8 cellular contexts compared by ENCODE assay signal in genomic region chr1:89844236-89844807, GRCh38. TPM values are rescaled to one million over a fixed set of nuclear protein-coding genes. Genes with fewer than 3 reads are reported as not detected.
A peak's percentile ranks its signal among the peaks of the same experiment; 100 is the strongest.
DNase-seq lines count a peak whose midpoint lies in the region; ATAC-seq and TF ChIP-seq lines count a peak whose summit lies in the region.

No MANE protein-coding gene starts in this region.

- H3K27me3 ChIP-seq in MG63 (no peaks in the 10 kb centered on the region), adrenal gland (no peaks in the 10 kb centered on the region), mucosa of rectum (ENCODE audit: control insufficient read depth in 2 of 2, insufficient read depth in 2 of 2, low read length in 2 of 2) (no peaks in the 10 kb centered on the region), thymus (ENCODE audit: control insufficient read depth, insufficient read depth) (no peaks in the 10 kb centered on the region)

- WGBS in adrenal gland, 4 donors: 40 to 59% (median 48%) methylated on average over 7 of the region's 7 CpGs
- 63% methylated on average over 7 of the region's 7 CpGs for WGBS in thymus

- H3K4me3 ChIP-seq in MG63 (peak overlapping the region; percentile 69), adrenal gland (peak overlapping the region in 2 of 4 donors; percentile 68 to 87), mucosa of rectum (ENCODE audit: low read length in 2 of 2) (peak overlapping the region; percentile 86 to 95), thymus (ENCODE audit: low read length) (peak overlapping the region; percentile 88)

- H3K9ac ChIP-seq in mucosa of rectum (ENCODE audit: low read depth in 1 of 2, low read length in 2 of 2): peak overlapping the region; percentile 68 to 72

- no peak for TF ChIP-seq POLR2A in adrenal gland (IDR thresholded peaks at IDR 0.05)

- no peak for ATAC-seq in GM21528 (IDR thresholded peaks at IDR 0.05; ENCODE audit: low FRiP score, unreplicated experiment)
- no peak for ATAC-seq in GM18907 (IDR thresholded peaks at IDR 0.05; ENCODE audit: unreplicated experiment)

- H3K36me3 ChIP-seq in MG63 (0 out of 2 replicates have a peak, but pooled peaks cover 3% of the 10 kb centered on the region), adrenal gland (replicated peaks in 1 of 2) (no peaks in the 10 kb centered on the region), mucosa of rectum (ENCODE audit: control insufficient read depth in 2 of 2, insufficient read depth in 2 of 2, low read length in 2 of 2) (peaks cover 0 to 6% of the 10 kb centered on the region in 2 donors), thymus (ENCODE audit: control insufficient read depth, insufficient read depth) (peaks cover 3% of the 10 kb centered on the region)

- H3K9me3 ChIP-seq in MG63 (no peaks in the 10 kb centered on the region), adrenal gland (replicated peaks in 1 of 3) (no peaks in the 10 kb centered on the region), mucosa of rectum (ENCODE audit: control insufficient read depth in 2 of 2, low read length in 2 of 2) (no peaks in the 10 kb centered on the region), thymus (ENCODE audit: control insufficient read depth) (no peaks in the 10 kb centered on the region)

- intact Hi-C loops in adrenal gland (cut with DNase I): loop anchor here in 1 of 2 donors (5.0 kb wide), 1 partner anchor 53 kb away; no protein-coding TSS in a partner anchor

- DNase-seq in AG08396 (ENCODE audit: low spot score) (peak; percentile 48), MG63 (peak; percentile 4), adrenal gland (no peak), NOMO-1 treated with dmso at 0.1 percent for 144 hours (lab: John Stamatoyannopoulos, UW; ENCODE audit: unreplicated experiment) (no peak)

- H3K27ac ChIP-seq in adrenal gland (peak overlapping the region in 3 of 5 donors; percentile 75 to 96 (median 86)), mucosa of rectum (ENCODE audit: low read depth in 2 of 2, low read length in 2 of 2) (peak overlapping the region in 1 of 2 donors; percentile 77), thymus (ENCODE audit: low read depth) (peak overlapping the region; percentile 98)

- no peak for TF ChIP-seq CTCF in adrenal gland (IDR thresholded peaks at IDR 0.05)

- H3K4me1 ChIP-seq in adrenal gland (replicated peaks in 1 of 2) (peaks cover 12 to 45% of the 10 kb centered on the region in 2 donors), mucosa of rectum (ENCODE audit: control insufficient read depth in 2 of 2, insufficient read depth in 2 of 2, low read length in 2 of 2) (peaks cover 7 to 12% of the 10 kb centered on the region in 2 donors), thymus (ENCODE audit: control insufficient read depth, insufficient read depth, low read length) (peaks cover 29% of the 10 kb centered on the region)

RNA-seq across cellular contexts. Expression of gene LRRC8D, which starts 23.5 kb away (rescaled TPM):
- total RNA-seq in MG63 (2014; rRNA removed; shearing (Covaris generic); ENCODE audit: low replicate concordance): 21.2 and 21.5 TPM in 2 replicates
- 10 to 100 TPM; 40.9 to 79.8 (median 62.9) TPM for total RNA-seq in adrenal gland
- 10 to 100 TPM; 13.9 to 66.8 (median 20.5) TPM for polyA plus RNA-seq in adrenal gland
- polyA plus RNA-seq in thymus: 23.8 TPM

Comparison
In these comparisons a context has a peak if more than half of its experiments do, and no peak if none do; other contexts are left out.
1. DNase-seq: peak in AG08396 (single experiment) and MG63 (single experiment); none in adrenal gland (0 of 7) and NOMO-1 treated with dmso at 0.1 percent for 144 hours (single experiment).